19 cellular contexts compared by ENCODE assay signal in genomic region chr2:113226462-113226861, GRCh38. TPM values are rescaled to one million over a fixed set of nuclear protein-coding genes. Genes with fewer than 3 reads are reported as not detected.
"Had no signal": no experiment of that assay in that cellular context is flagged by ENCODE, and none has a peak within 500 bp of the region (broad histone marks: within the 10 kb centered on the region; RNA-seq: fewer than 3 reads in every experiment).

No MANE protein-coding gene starts in this region.

- H3K27ac ChIP-seq: psoas muscle, right atrium auricular region had no signal

- FAIRE-seq: endometrium had no signal

- H3K4me3 Mint-ChIP-seq: activated CD4-positive, alpha-beta T cell treated with anti-CD3 and anti-CD28 coated beads for 36 hours; activated naive CD8-positive, alpha-beta T cell; activated T-cell treated with anti-CD3 and anti-CD28 coated beads, Interleukin-2, amount 50 U/mL, for 24 hours; activated T-helper 17 cell treated with anti-CD3 and anti-CD28 coated beads, Interleukin-2, amount 50 U/mL, for 72 hours; stimulated activated naive CD8-positive, alpha-beta T cell treated with anti-CD3 and anti-CD28 coated beads, Interleukin-15, amount 100 ng/mL, for 72 hours had no signal

- H3K27ac Mint-ChIP-seq: activated CD4-positive, alpha-beta T cell treated with anti-CD3 and anti-CD28 coated beads for 36 hours; activated naive CD8-positive, alpha-beta T cell; activated T-cell treated with anti-CD3 and anti-CD28 coated beads, Interleukin-2, amount 50 U/mL, for 24 hours; activated T-helper 17 cell treated with anti-CD3 and anti-CD28 coated beads, Interleukin-2, amount 50 U/mL, for 72 hours; stimulated activated naive CD8-positive, alpha-beta T cell treated with anti-CD3 and anti-CD28 coated beads, Interleukin-15, amount 100 ng/mL, for 72 hours had no signal

- H3K4me3 ChIP-seq: psoas muscle, right atrium auricular region, tibial nerve had no signal

- H3K27me3 ChIP-seq: right atrium auricular region, tibial nerve had no signal

- H3K27me3 Mint-ChIP-seq: activated naive CD8-positive, alpha-beta T cell; activated T-cell treated with anti-CD3 and anti-CD28 coated beads, Interleukin-2, amount 50 U/mL, for 24 hours; activated T-helper 17 cell treated with anti-CD3 and anti-CD28 coated beads, Interleukin-2, amount 50 U/mL, for 72 hours; stimulated activated naive CD8-positive, alpha-beta T cell treated with anti-CD3 and anti-CD28 coated beads, Interleukin-15, amount 100 ng/mL, for 72 hours had no signal

- ATAC-seq: activated CD4-positive, alpha-beta T cell treated with anti-CD3 and anti-CD28 coated beads for 36 hours; activated T-helper 17 cell treated with anti-CD3 and anti-CD28 coated beads, Interleukin-2, amount 50 U/mL, for 72 hours; stimulated activated naive CD8-positive, alpha-beta T cell treated with anti-CD3 and anti-CD28 coated beads, Interleukin-15, amount 100 ng/mL, for 72 hours had no signal

- DNase-seq: activated CD4-positive, alpha-beta T cell treated with anti-CD3 and anti-CD28 coated beads for 36 hours; activated CD4-positive, alpha-beta T cell treated with anti-CD3 and anti-CD28 coated beads, Interleukin-2, amount 50 U/mL, for 4 hours; activated CD8-positive, alpha-beta memory T cell treated with anti-CD3 and anti-CD28 coated beads for 24 hours; activated CD8-positive, alpha-beta memory T cell treated with anti-CD3 and anti-CD28 coated beads, Interleukin-2, amount 50 U/mL, for 4 hours; activated naive CD4-positive, alpha-beta T cell; activated T-cell treated with anti-CD3 and anti-CD28 coated beads, Interleukin-2, amount 50 U/mL, for 24 hours; cerebellar nuclear complex; left ventricle myocardium superior; mammary epithelial cell; psoas muscle; stimulated activated CD4-positive, alpha-beta T cell treated with anti-CD3 and anti-CD28 coated beads, Interleukin-12 subunit alpha, Interleukin-12 subunit beta, amount 100 ng/mL, for 4 hours; stimulated activated naive CD8-positive, alpha-beta T cell treated with anti-CD3 and anti-CD28 coated beads, Interleukin-15, amount 100 ng/mL, for 72 hours; T-helper 9 cell had no signal

- H3K9me3 Mint-ChIP-seq: activated T-cell treated with anti-CD3 and anti-CD28 coated beads, Interleukin-2, amount 50 U/mL, for 24 hours; activated T-helper 17 cell treated with anti-CD3 and anti-CD28 coated beads, Interleukin-2, amount 50 U/mL, for 72 hours; stimulated activated naive CD8-positive, alpha-beta T cell treated with anti-CD3 and anti-CD28 coated beads, Interleukin-15, amount 100 ng/mL, for 72 hours had no signal

- H3K4me1 ChIP-seq: psoas muscle had no signal

- H3K9me3 ChIP-seq: psoas muscle, right atrium auricular region, tibial nerve had no signal

- H3K36me3 ChIP-seq: right atrium auricular region, tibial nerve had no signal

RNA-seq across cellular contexts. Expression of gene PAX8, which starts 52.3 kb away (rescaled TPM):
- polyA plus RNA-seq: neural cell had no signal
